In the genomic region with DNA sequence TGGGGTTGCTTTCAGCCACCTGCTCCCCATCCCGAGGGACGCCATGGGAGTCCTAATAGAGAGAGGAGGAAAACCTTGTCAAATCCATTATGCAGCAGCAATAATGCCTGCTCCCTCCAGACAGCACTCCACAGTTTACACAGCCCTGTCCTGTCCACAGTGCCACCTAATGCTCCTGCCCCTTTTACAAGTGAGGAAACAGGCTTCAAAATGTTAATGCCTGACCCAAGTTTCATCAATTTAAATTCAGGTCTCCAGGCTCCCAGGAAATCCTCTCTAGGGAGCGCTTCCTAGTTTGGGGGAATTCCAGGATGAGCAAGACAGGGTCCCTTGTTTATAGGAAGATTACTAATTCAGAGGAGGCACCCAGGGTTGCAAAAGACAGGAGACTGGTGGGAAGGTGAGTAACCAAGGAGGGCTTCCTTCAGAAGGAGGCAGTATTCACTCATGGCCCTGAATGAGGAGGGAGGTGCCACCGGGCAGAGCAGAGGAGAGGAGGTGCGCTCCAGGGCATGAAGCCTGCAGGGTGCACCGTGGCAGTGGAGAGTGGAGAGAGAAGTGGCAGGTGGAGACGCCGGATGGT, we compare ENCODE assay signal across 9 cellular contexts. TPM values are rescaled to one million over a fixed set of nuclear protein-coding genes. Genes with fewer than 3 reads are reported as not detected.
DNase-seq lines count a peak whose midpoint lies in the region; ATAC-seq and FAIRE-seq lines count a peak whose summit lies in the region.
"Had no signal": no experiment of that assay in that cellular context is flagged by ENCODE, and none has a peak within 500 bp of the region (broad histone marks: within the 10 kb centered on the region; RNA-seq: fewer than 3 reads in every experiment).

No MANE protein-coding gene starts in this region.

- H3K27ac ChIP-seq in ACC112 (ENCODE audit: low read depth, low read length) = no peak overlapping the region; the same call in 1 of the 2 replicates
- H3K27ac ChIP-seq: HL-60 had no signal

- peaks cover 20% of the 10 kb centered on the region for H3K4me1 ChIP-seq in ACC112 (ENCODE audit: control insufficient read depth, insufficient read depth, low read length, unreplicated experiment)

- peaks cover 0 to 10% of the 10 kb centered on the region in 2 donors for H3K4me1 Mint-ChIP-seq in immature natural killer cell

- peak overlapping the region; percentile 3 to 71 (median 41) for H3K4me3 Mint-ChIP-seq in immature natural killer cell

- DNase-seq in GM18507 (ENCODE audit: extremely low spot score, insufficient read length, low read depth) = no peak
- DNase-seq in SW 1271 (lab: John Stamatoyannopoulos, UW) = peak; percentile 19 to 24
- no peak for DNase-seq in immature natural killer cell
- DNase-seq in DMS153 (lab: John Stamatoyannopoulos, UW) = no peak
- no peak for DNase-seq in posterior vena cava (ENCODE audit: low spot score)

- H3K4me3 ChIP-seq in ACC112 (ENCODE audit: low read depth, low read length) = peak overlapping the region; percentile 86

- H3K27me3 ChIP-seq in ACC112 (ENCODE audit: insufficient read depth, low read length) = no peaks in the 10 kb centered on the region

- peaks cover under 1 to 7% (median 4%) of the 10 kb centered on the region in 3 donors for H3K27me3 Mint-ChIP-seq in immature natural killer cell (ENCODE audit: low read depth in 3 of 3)

- peak; percentile 54 for FAIRE-seq in GM18507 (lab: Jason Lieb, UNC)

- no peaks in the 10 kb centered on the region for H3K79me2 ChIP-seq in ACC112 (ENCODE audit: control insufficient read depth, insufficient read depth, low read length, unreplicated experiment)

- no peaks in the 10 kb centered on the region for H3K36me3 ChIP-seq in ACC112 (ENCODE audit: insufficient read depth, low read length)

- peak overlapping the region in 1 of 6 donors; percentile 6 for H3K27ac Mint-ChIP-seq in immature natural killer cell

- no peak for ATAC-seq in HG03097 (IDR thresholded peaks at IDR 0.05; ENCODE audit: low FRiP score, unreplicated experiment)
- ATAC-seq in GM19351 (IDR thresholded peaks at IDR 0.05; ENCODE audit: unreplicated experiment) = no peak

- H3K9me3 Mint-ChIP-seq in immature natural killer cell = no peaks in the 10 kb centered on the region

- H3K36me3 Mint-ChIP-seq in immature natural killer cell = peaks cover 16 to 26% (median 23%) of the 10 kb centered on the region in 3 donors

- intact Hi-C loops in posterior vena cava (cut with DNase I) = loop anchor here in 1 of 2 donors (10.0 kb wide), 1 partner anchor 199 kb away; no protein-coding TSS in a partner anchor

- H2AFZ ChIP-seq in ACC112 (ENCODE audit: low read length, unreplicated experiment) = no peak overlapping the region

RNA-seq across cellular contexts. Expression of a gene that starts 1.5 kb away (rescaled TPM):
- polyA plus RNA-seq in immature natural killer cell = not detected
- 1 to 10 TPM; 5.4 to 7.7 TPM for total RNA-seq in posterior vena cava

RNA-seq across cellular contexts. Expression of a gene that starts 11.8 kb away (rescaled TPM):
- 100 to 1,000 TPM; 292 to 631 (median 400) TPM for polyA plus RNA-seq in immature natural killer cell
- total RNA-seq in posterior vena cava = 100 to 1,000 TPM; 118 to 125 TPM

RNA-seq across cellular contexts. Expression of a gene that starts 19.4 kb away (rescaled TPM):
- 10 to 100 TPM in 2 of 3 donors, 1 to 10 TPM in 1; 8.9 to 15.2 (median 13.6) TPM for polyA plus RNA-seq in immature natural killer cell
- 10 to 100 TPM; 47.6 to 50.9 TPM for total RNA-seq in posterior vena cava

RNA-seq across cellular contexts. Expression of a gene that starts 26.2 kb away (rescaled TPM):
- polyA plus RNA-seq in immature natural killer cell = under 1 TPM in 2 of 3 donors, not detected in 1; 0.41 to 0.43 TPM
- 10 to 100 TPM; 27.4 to 29.3 TPM for total RNA-seq in posterior vena cava

RNA-seq across cellular contexts. Expression of a gene that starts 45.7 kb away (rescaled TPM):
- 10 to 100 TPM; 17.3 to 47.3 (median 19.1) TPM for polyA plus RNA-seq in immature natural killer cell
- total RNA-seq in posterior vena cava = under 1 TPM; 0.43 to 0.93 TPM

Comparison
In these comparisons a context has a peak if more than half of its experiments do, and no peak if none do; other contexts are left out.
1. DNase-seq: peak in SW 1271 (2 of 2); none in GM18507 (single experiment), immature natural killer cell (0 of 3), DMS153 (single experiment) and posterior vena cava (single experiment).